Comparison of ENCODE assay signal across 10 cellular contexts in genomic region chr10:101063548-101064414, GRCh38. TPM values are rescaled to one million over a fixed set of nuclear protein-coding genes. Genes with fewer than 3 reads are reported as not detected.
DNase-seq lines count a peak whose midpoint lies in the region; ATAC-seq and TF ChIP-seq lines count a peak whose summit lies in the region.
"Had no signal": no experiment of that assay in that cellular context is flagged by ENCODE, and none has a peak within 500 bp of the region (broad histone marks: within the 10 kb centered on the region; RNA-seq: fewer than 3 reads in every experiment).

No MANE protein-coding gene starts in this region.

- H3K4me3 ChIP-seq in OCI-LY3 (ENCODE audit: low read length) (peak overlapping the region; percentile 16; the same call in 1 of the 2 replicates), fibroblast of the aortic adventitia (ENCODE audit: low read depth, low read length) (peak overlapping the region; percentile 100), subcutaneous abdominal adipose tissue (ENCODE audit: low read depth in 1 of 5, low read length in 5 of 5) (peak overlapping the region in 3 of 5 donors; percentile 19 to 44 (median 22))
- H3K4me3 ChIP-seq: uterus had no signal

- H3K9me3 Mint-ChIP-seq in activated naive CD8-positive, alpha-beta T cell (ENCODE audit: low read depth) = no peaks in the 10 kb centered on the region
- H3K9me3 Mint-ChIP-seq in activated naive CD8-positive, alpha-beta T cell treated with anti-CD3 and anti-CD28 coated beads for 36 hours = no peaks in the 10 kb centered on the region

- peaks cover 36% of the 10 kb centered on the region for H3K4me1 ChIP-seq in OCI-LY3 (ENCODE audit: low read length)
- peaks cover 9 to 74% (median 70%) of the 10 kb centered on the region in 5 donors for H3K4me1 ChIP-seq in subcutaneous abdominal adipose tissue (ENCODE audit: control insufficient read depth in 5 of 5, insufficient read depth in 5 of 5, low read length in 5 of 5)

- no peaks in the 10 kb centered on the region for H3K36me3 Mint-ChIP-seq in activated naive CD8-positive, alpha-beta T cell
- H3K36me3 Mint-ChIP-seq in activated naive CD8-positive, alpha-beta T cell treated with anti-CD3 and anti-CD28 coated beads for 36 hours = no peaks in the 10 kb centered on the region

- no peaks in the 10 kb centered on the region; the same call in 1 of the 2 replicates for H3K27me3 ChIP-seq in OCI-LY3 (ENCODE audit: low read depth, low read length)
- H3K27me3 ChIP-seq in subcutaneous abdominal adipose tissue (ENCODE audit: control insufficient read depth in 5 of 5, insufficient read depth in 4 of 5, low read length in 5 of 5) = peaks cover 3 to 24% (median 19%) of the 10 kb centered on the region in 5 donors
- H3K27me3 ChIP-seq: uterus had no signal

- TF ChIP-seq CTCF in OCI-LY3 (IDR thresholded peaks at IDR 0.05; ENCODE audit: low read depth, low read length) = no peak
- no peak for TF ChIP-seq CTCF in fibroblast of the aortic adventitia (IDR thresholded peaks at IDR 0.05; ENCODE audit: insufficient read depth, low read length)

- H3K27ac Mint-ChIP-seq in activated naive CD8-positive, alpha-beta T cell = no peak overlapping the region
- no peak overlapping the region for H3K27ac Mint-ChIP-seq in activated naive CD8-positive, alpha-beta T cell treated with anti-CD3 and anti-CD28 coated beads for 36 hours

- H3K27ac ChIP-seq in OCI-LY3 (ENCODE audit: low read length) (no peak overlapping the region), subcutaneous abdominal adipose tissue (ENCODE audit: low read depth, low read length) (no peak overlapping the region)
- H3K27ac ChIP-seq: uterus had no signal

- H3K79me2 ChIP-seq in OCI-LY3 (ENCODE audit: low read length) = peaks cover 11% of the 10 kb centered on the region

- H3K9ac ChIP-seq in OCI-LY3 (ENCODE audit: low read length) (no peak overlapping the region), subcutaneous abdominal adipose tissue (ENCODE audit: low read length in 5 of 5) (no peak overlapping the region)

- H3K4me3 Mint-ChIP-seq in activated naive CD8-positive, alpha-beta T cell = peak overlapping the region; percentile 33
- no peak overlapping the region for H3K4me3 Mint-ChIP-seq in activated naive CD8-positive, alpha-beta T cell treated with anti-CD3 and anti-CD28 coated beads for 36 hours

- no peaks in the 10 kb centered on the region for H3K9me3 ChIP-seq in OCI-LY3 (ENCODE audit: insufficient read depth, low read length)
- no peaks in the 10 kb centered on the region for H3K9me3 ChIP-seq in subcutaneous abdominal adipose tissue (ENCODE audit: control insufficient read depth in 5 of 5, low read length in 5 of 5)
- H3K9me3 ChIP-seq: uterus had no signal

- H3K4me2 ChIP-seq in OCI-LY3 (ENCODE audit: low read length) = peak overlapping the region; percentile 30

- H2AFZ ChIP-seq in OCI-LY3 (ENCODE audit: low read depth, low read length) = no peak overlapping the region

- peaks cover 25% of the 10 kb centered on the region for H3K4me1 Mint-ChIP-seq in activated naive CD8-positive, alpha-beta T cell (ENCODE audit: low read depth)
- H3K4me1 Mint-ChIP-seq in activated naive CD8-positive, alpha-beta T cell treated with anti-CD3 and anti-CD28 coated beads for 36 hours = peaks cover 27% of the 10 kb centered on the region

- H3K27me3 Mint-ChIP-seq in activated naive CD8-positive, alpha-beta T cell = peaks cover 19% of the 10 kb centered on the region
- H3K27me3 Mint-ChIP-seq in activated naive CD8-positive, alpha-beta T cell treated with anti-CD3 and anti-CD28 coated beads for 36 hours = peaks cover 59% of the 10 kb centered on the region

- no peaks in the 10 kb centered on the region; the same call in 1 of the 2 replicates for H4K20me1 ChIP-seq in OCI-LY3 (ENCODE audit: insufficient read depth, low read length)

- no peak for DNase-seq in activated naive CD8-positive, alpha-beta T cell treated with anti-CD3 and anti-CD28 coated beads for 36 hours
- DNase-seq in fibroblast of the aortic adventitia (ENCODE audit: low read depth) (no peak), pons (ENCODE audit: low spot score) (no peak), NCI-H2227 (lab: John Stamatoyannopoulos, UW; ENCODE audit: unreplicated experiment) (no peak)
- DNase-seq: activated gamma-delta T cell treated with Interleukin-2 at 50 U/mL for 16 hours, uterus had no signal

- H3K36me3 ChIP-seq in OCI-LY3 (replicated peaks; ENCODE audit: low read depth, low read length) (no peaks in the 10 kb centered on the region), subcutaneous abdominal adipose tissue (ENCODE audit: control insufficient read depth in 5 of 5, insufficient read depth in 5 of 5, low read length in 5 of 5) (no peaks in the 10 kb centered on the region)
- H3K36me3 ChIP-seq: uterus had no signal

- ATAC-seq in GM21381 (IDR thresholded peaks at IDR 0.05; ENCODE audit: unreplicated experiment) = no peak

RNA-seq across cellular contexts. Expression of gene KAZALD1, which starts 2.0 kb away (rescaled TPM):
- total RNA-seq in activated naive CD8-positive, alpha-beta T cell treated with anti-CD3 and anti-CD28 coated beads for 36 hours = under 1 TPM; 0.25 to 0.28 TPM
- total RNA-seq in fibroblast of the aortic adventitia (ENCODE audit: low replicate concordance) = 62.4 and 71.5 TPM in 2 replicates

RNA-seq across cellular contexts. Expression of gene SFXN3, which starts 32.7 kb away (rescaled TPM):
- total RNA-seq in activated naive CD8-positive, alpha-beta T cell treated with anti-CD3 and anti-CD28 coated beads for 36 hours = 10 to 100 TPM; 12.6 to 13.9 TPM
- 56.6 and 83.2 TPM in 2 replicates for total RNA-seq in fibroblast of the aortic adventitia (ENCODE audit: low replicate concordance)

RNA-seq across cellular contexts. Expression of gene PDZD7, which starts 32.9 kb away (rescaled TPM):
- under 1 TPM; 0.14 to 0.66 TPM for total RNA-seq in activated naive CD8-positive, alpha-beta T cell treated with anti-CD3 and anti-CD28 coated beads for 36 hours
- total RNA-seq in fibroblast of the aortic adventitia (ENCODE audit: low replicate concordance) = 0.16 and 0.27 TPM in 2 replicates

Comparison
In these comparisons a context has a peak if more than half of its experiments do, and no peak if none do; other contexts are left out.
1. H3K4me3 ChIP-seq: peak in every context shown above with its lines; median percentile 100 in fibroblast of the aortic adventitia; 22 in subcutaneous abdominal adipose tissue; 16 in OCI-LY3.
2. RNA of gene KAZALD1, which starts 2.0 kb away (total RNA-seq): 62.4 to 71.5 TPM in fibroblast of the aortic adventitia; 0.25 to 0.28 TPM in activated naive CD8-positive, alpha-beta T cell treated with anti-CD3 and anti-CD28 coated beads for 36 hours; every median in the first group is over 10 times any median in the second.